In genomic region chr14:53055003-53055402, GRCh38 we compare ENCODE assay signal across 8 cellular contexts.
DNase-seq lines count a peak whose midpoint lies in the region; ATAC-seq, FAIRE-seq and TF ChIP-seq lines count a peak whose summit lies in the region.

No MANE protein-coding gene starts in this region.

- no peaks in the 10 kb centered on the region for H3K9me3 Mint-ChIP-seq in CD8-positive, alpha-beta T cell
- H3K9me3 Mint-ChIP-seq in nephron: no peaks in the 10 kb centered on the region

- no peaks in the 10 kb centered on the region for H3K9me3 ChIP-seq in CD8-positive, alpha-beta T cell (ENCODE audit: low read length)
- H3K9me3 ChIP-seq in esophagus squamous epithelium: no peaks in the 10 kb centered on the region

- peaks cover 44% of the 10 kb centered on the region for H3K36me3 Mint-ChIP-seq in CD8-positive, alpha-beta T cell
- peaks cover 4% of the 10 kb centered on the region for H3K36me3 Mint-ChIP-seq in nephron (ENCODE audit: low read depth)

- peak; percentile 82 for TF ChIP-seq CTCF in CD8-positive, alpha-beta T cell (IDR thresholded peaks at IDR 0.05)
- TF ChIP-seq CTCF in esophagus squamous epithelium (IDR thresholded peaks at IDR 0.05) (peak in 5 of 6 experiments; percentile 44 to 74 (median 63)), nephron (IDR thresholded peaks at IDR 0.05; ENCODE audit: unreplicated experiment in 3 of 3) (peak; percentile 73 to 79 (median 78))

- peak; percentile 55 for ATAC-seq in CD8-positive, alpha-beta T cell
- ATAC-seq in HG02840 (IDR thresholded peaks at IDR 0.05; ENCODE audit: low FRiP score, unreplicated experiment): no peak

- CTCF ChIA-PET in CD8-positive, alpha-beta T cell (lab: Charles Lee): interaction anchor here (0.5 to 2.7 kb wide), 8 partner anchors 10 to 234 kb away, joined by 3 to 14 read pairs (median 4); partner anchors contain the start of gene DDHD1

- no peaks in the 10 kb centered on the region for H3K27me3 Mint-ChIP-seq in CD8-positive, alpha-beta T cell (ENCODE audit: low read depth)
- H3K27me3 Mint-ChIP-seq in nephron (ENCODE audit: low read depth): no peaks in the 10 kb centered on the region

- H3K4me3 Mint-ChIP-seq in CD8-positive, alpha-beta T cell: no peak overlapping the region
- H3K4me3 Mint-ChIP-seq in nephron: no peak overlapping the region

- no peaks in the 10 kb centered on the region for H3K4me1 Mint-ChIP-seq in CD8-positive, alpha-beta T cell (ENCODE audit: low read depth)
- no peaks in the 10 kb centered on the region for H3K4me1 Mint-ChIP-seq in nephron

- H3K36me3 ChIP-seq in CD8-positive, alpha-beta T cell (ENCODE audit: insufficient read depth, low read length): peaks cover 9% of the 10 kb centered on the region
- peaks cover 0 to 6% (median 0%) of the 10 kb centered on the region in 3 donors for H3K36me3 ChIP-seq in esophagus squamous epithelium

- POLR2A ChIA-PET in CD8-positive, alpha-beta T cell (lab: Charles Lee): interaction anchor here (0.9 kb wide), 1 partner anchor 97 kb away, joined by 3 read pairs; no protein-coding TSS in a partner anchor

- no peak for DNase-seq in CD8-positive, alpha-beta T cell
- DNase-seq in GM19239 (ENCODE audit: insufficient read length, low spot score) (peak; percentile 9), LoVo (ENCODE audit: low spot score) (peak; percentile 45), SK-N-DZ (ENCODE audit: low spot score) (peak; percentile 32), esophagus squamous epithelium (lab: John Stamatoyannopoulos, UW) (no peak)
- DNase-seq in stimulated activated naive CD4-positive, alpha-beta T cell treated with Interleukin-2 at 50 U/mL for 16 hours (lab: John Stamatoyannopoulos, UW): no peak

- H3K4me1 ChIP-seq in CD8-positive, alpha-beta T cell (ENCODE audit: insufficient read depth, low read length): no peaks in the 10 kb centered on the region
- H3K4me1 ChIP-seq in esophagus squamous epithelium: no peaks in the 10 kb centered on the region

- no peak overlapping the region for H3K4me3 ChIP-seq in CD8-positive, alpha-beta T cell (ENCODE audit: low read depth, low read length)
- no peak overlapping the region for H3K4me3 ChIP-seq in esophagus squamous epithelium

- intact Hi-C loops in CD8-positive, alpha-beta T cell (cut with DNase I, micrococcal nuclease): loop anchor here (1.0 to 10.0 kb wide), 4 partner anchors 97 to 251 kb away; partner anchors contain the start of gene DDHD1 (in 1 of the 2)
- intact Hi-C loops in esophagus squamous epithelium (cut with DNase I): loop anchor here (10.0 kb wide), 1 partner anchor 230 kb away; no protein-coding TSS in a partner anchor

- FAIRE-seq in GM19239 (lab: Jason Lieb, UNC): peak; percentile 94

- no peaks in the 10 kb centered on the region for H3K27me3 ChIP-seq in CD8-positive, alpha-beta T cell (ENCODE audit: insufficient read depth, low read length)
- H3K27me3 ChIP-seq in esophagus squamous epithelium: no peaks in the 10 kb centered on the region

- WGBS in esophagus squamous epithelium, 2 donors: 0% methylated on average over 1 of the region's 1 CpG

- no peak for TF ChIP-seq POLR2A in esophagus squamous epithelium (IDR thresholded peaks at IDR 0.05)

- no peak overlapping the region for H3K27ac ChIP-seq in CD8-positive, alpha-beta T cell (ENCODE audit: low read depth, low read length)
- no peak overlapping the region for H3K27ac ChIP-seq in esophagus squamous epithelium

- H3K27ac Mint-ChIP-seq in CD8-positive, alpha-beta T cell: peak overlapping the region; percentile 34
- no peak overlapping the region for H3K27ac Mint-ChIP-seq in nephron

Comparison
In these comparisons a context has a peak if more than half of its experiments do, and no peak if none do; other contexts are left out.
1. DNase-seq: peak in GM19239 (single experiment), LoVo (single experiment) and SK-N-DZ (single experiment); none in CD8-positive, alpha-beta T cell (0 of 7), esophagus squamous epithelium (single experiment) and stimulated activated naive CD4-positive, alpha-beta T cell treated with Interleukin-2 at 50 U/mL for 16 hours (single experiment).
2. Peak in every context shown above with its lines, with median percentiles within 50 percentile points of each other: CTCF ChIP-seq.